Comparison of ENCODE assay signal across 8 cellular contexts in the genomic region with DNA sequence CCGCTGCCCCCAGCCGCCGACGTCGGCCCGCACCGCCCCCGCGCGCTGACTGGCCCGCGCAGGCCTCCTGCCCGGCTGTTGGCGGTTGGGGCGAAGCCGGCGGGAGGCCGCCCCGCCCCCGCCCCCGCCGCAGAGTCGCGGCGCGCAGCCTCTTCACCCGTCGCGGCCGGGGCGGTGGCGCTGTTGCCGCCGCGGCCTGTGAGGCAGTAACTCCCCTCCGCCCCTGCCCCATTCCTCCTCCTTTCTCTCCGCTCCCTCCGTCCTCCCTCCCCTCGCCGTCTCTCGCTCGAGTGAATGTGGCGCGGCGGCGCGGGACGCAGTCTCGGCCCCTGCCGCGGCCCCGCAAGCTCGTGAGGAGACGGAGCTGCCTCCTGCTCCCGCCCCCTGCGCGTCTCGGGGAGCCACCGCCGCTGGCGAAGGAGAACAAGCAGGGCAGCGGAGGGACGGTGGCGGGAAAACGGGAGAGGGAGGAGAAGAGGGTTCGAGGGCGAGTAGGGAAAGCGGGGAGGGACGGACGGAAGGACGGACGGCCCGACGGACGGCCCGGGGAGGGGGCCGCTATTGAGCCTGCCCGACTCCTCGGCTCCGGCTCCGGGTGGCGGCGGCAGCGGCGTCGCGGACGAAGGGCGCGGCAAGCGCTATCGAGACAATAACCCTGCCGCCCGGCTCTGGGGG. TPM values are rescaled to one million over a fixed set of nuclear protein-coding genes. Genes with fewer than 3 reads are reported as not detected.
DNase-seq lines count a peak whose midpoint lies in the region; ATAC-seq and TF ChIP-seq lines count a peak whose summit lies in the region.

No MANE protein-coding gene starts in this region.

- intact Hi-C loops in Right ventricle myocardium inferior (cut with DNase I) = loop anchor here (2.0 to 10.0 kb wide), 2 partner anchors 89 to 219 kb away; partner anchors contain the start of gene SREK1
- intact Hi-C loops in tibial artery (cut with DNase I; ENCODE audit: low total_unique reads) = loop anchor here (2.0 to 10.0 kb wide), 3 partner anchors 201 to 301 kb away; partner anchors contain the start of genes NLN, SGTB, SHLD3 and SREK1

- no peaks in the 10 kb centered on the region for H3K9me2 ChIP-seq in MM.1S (replicated peaks; ENCODE audit: insufficient read depth, low read length)

- H4K20me1 ChIP-seq in MM.1S (ENCODE audit: insufficient read depth, low read length) = no peaks in the 10 kb centered on the region

- H3K27me3 ChIP-seq in MM.1S (replicated peaks; ENCODE audit: insufficient read depth, low read length) (0 out of 2 replicates have a peak, but pooled peaks cover 6% of the 10 kb centered on the region), parathyroid adenoma (ENCODE audit: control insufficient read depth, insufficient read depth, low read length) (no peaks in the 10 kb centered on the region), tibial artery (no peaks in the 10 kb centered on the region)

- peak overlapping the region; percentile 93 for H3K27ac Mint-ChIP-seq in activated naive CD8-positive, alpha-beta T cell treated with anti-CD3 and anti-CD28 coated beads for 36 hours

- no peaks in the 10 kb centered on the region for H3K9me3 ChIP-seq in MM.1S (replicated peaks; ENCODE audit: insufficient read depth, low read length)
- no peaks in the 10 kb centered on the region for H3K9me3 ChIP-seq in parathyroid adenoma (ENCODE audit: control insufficient read depth, low read length)
- no peaks in the 10 kb centered on the region for H3K9me3 ChIP-seq in tibial artery

- H3F3A ChIP-seq in MM.1S (ENCODE audit: insufficient read depth, low read length) = peaks cover 27% of the 10 kb centered on the region

- H3K36me3 Mint-ChIP-seq in activated naive CD8-positive, alpha-beta T cell treated with anti-CD3 and anti-CD28 coated beads for 36 hours = peaks cover 14% of the 10 kb centered on the region

- TF ChIP-seq CTCF in GM10266 (IDR thresholded peaks at IDR 0.05; ENCODE audit: control insufficient read depth, insufficient read depth, low read depth, missing control alignments) = peak; percentile 64
- TF ChIP-seq CTCF in MM.1S (IDR thresholded peaks at IDR 0.05; ENCODE audit: low read length) = peak; percentile 37
- peak; percentile 35 for TF ChIP-seq CTCF in parathyroid adenoma (IDR thresholded peaks at IDR 0.05)
- TF ChIP-seq CTCF in tibial artery (IDR thresholded peaks at IDR 0.05) = peak; percentile 33 to 35

- H2AFZ ChIP-seq in MM.1S (ENCODE audit: low read length) = peak overlapping the region; percentile 94
- H2AFZ ChIP-seq in parathyroid adenoma = peak overlapping the region; percentile 97

- DNase-seq in GM10266 (ENCODE audit: extremely low spot score) (peak; percentile 92), HCEC 1CT (peak; percentile 86), MM.1S (peak; percentile 90), SK-N-DZ (ENCODE audit: low spot score) (peak; percentile 90), Right ventricle myocardium inferior (ENCODE audit: missing footprints) (peak; percentile 93), tibial artery (peak; percentile 68 to 91)
- peak; percentile 82 for DNase-seq in activated naive CD8-positive, alpha-beta T cell treated with anti-CD3 and anti-CD28 coated beads for 36 hours

- H3K4me1 Mint-ChIP-seq in activated naive CD8-positive, alpha-beta T cell treated with anti-CD3 and anti-CD28 coated beads for 36 hours = peaks cover 24% of the 10 kb centered on the region

- H3K4me1 ChIP-seq in MM.1S (ENCODE audit: low read length) (peaks cover 12% of the 10 kb centered on the region), parathyroid adenoma (no peaks in the 10 kb centered on the region), tibial artery (peaks cover 0 to 17% (median 4%) of the 10 kb centered on the region in 4 donors)

- H3K36me3 ChIP-seq in MM.1S (replicated peaks; ENCODE audit: insufficient read depth, low read length) (no peaks in the 10 kb centered on the region), parathyroid adenoma (ENCODE audit: control insufficient read depth, insufficient read depth, low read length) (no peaks in the 10 kb centered on the region), tibial artery (no peaks in the 10 kb centered on the region)

- peak; percentile 93 for ATAC-seq in Right ventricle myocardium inferior

- peaks cover 45% of the 10 kb centered on the region for H3K79me2 ChIP-seq in MM.1S (ENCODE audit: low read length)
- peaks cover 10% of the 10 kb centered on the region for H3K79me2 ChIP-seq in parathyroid adenoma

- peak overlapping the region; percentile 89 for H3K9ac ChIP-seq in MM.1S (ENCODE audit: low read length)
- peak overlapping the region; percentile 92 for H3K9ac ChIP-seq in parathyroid adenoma

- peak overlapping the region; percentile 95 for H3K27ac ChIP-seq in MM.1S (ENCODE audit: low read length)
- H3K27ac ChIP-seq in parathyroid adenoma = peak overlapping the region; percentile 97
- H3K27ac ChIP-seq in tibial artery = peak overlapping the region; percentile 100

- H3K9me3 Mint-ChIP-seq in activated naive CD8-positive, alpha-beta T cell treated with anti-CD3 and anti-CD28 coated beads for 36 hours = no peaks in the 10 kb centered on the region

- H3K4me2 ChIP-seq in MM.1S (ENCODE audit: low read depth, low read length) (peak overlapping the region; percentile 61), parathyroid adenoma (ENCODE audit: low read length) (peak overlapping the region; percentile 95)

- H3K4me3 Mint-ChIP-seq in activated naive CD8-positive, alpha-beta T cell treated with anti-CD3 and anti-CD28 coated beads for 36 hours = peak overlapping the region; percentile 90

- H3K27me3 Mint-ChIP-seq in activated naive CD8-positive, alpha-beta T cell treated with anti-CD3 and anti-CD28 coated beads for 36 hours = no peaks in the 10 kb centered on the region

- H3K4me3 ChIP-seq in MM.1S (ENCODE audit: low read length) (peak overlapping the region; percentile 86), parathyroid adenoma (ENCODE audit: low read depth, low read length) (peak overlapping the region; percentile 95), tibial artery (peak overlapping the region; percentile 96 to 97)

RNA-seq across cellular contexts. Expression of gene ERBIN, which starts 0.6 kb away (rescaled TPM):
- polyA plus RNA-seq in SK-N-DZ (2014; cell fraction: cytosol; rRNA removed) = 22.2 TPM in 2 replicates
- 28.5 and 30.4 TPM in 2 replicates for polyA plus RNA-seq in SK-N-DZ (2014; cell fraction: nucleus; rRNA removed)
- 10 to 100 TPM; 38.3 to 41.1 TPM for total RNA-seq in activated naive CD8-positive, alpha-beta T cell treated with anti-CD3 and anti-CD28 coated beads for 36 hours
- total RNA-seq in Right ventricle myocardium inferior = 30.5 TPM

Comparison
In these comparisons a context has a peak if more than half of its experiments do, and no peak if none do; other contexts are left out.
1. Peak in every context shown above with its lines: DNase-seq, ATAC-seq, H3K4me3 ChIP-seq and H3K27ac ChIP-seq.